Comparison of ENCODE assay signal across 26 cellular contexts in genomic region chr17:73452056-73452455, GRCh38.
"Had no signal": no experiment of that assay in that cellular context is flagged by ENCODE, and none has a peak within 500 bp of the region (broad histone marks: within the 10 kb centered on the region; RNA-seq: fewer than 3 reads in every experiment).

No MANE protein-coding gene starts in this region.

- H3K27me3 Mint-ChIP-seq: activated CD4-positive, alpha-beta memory T cell treated with anti-CD3 and anti-CD28 coated beads for 36 hours; activated CD4-positive, alpha-beta T cell treated with anti-CD3 and anti-CD28 coated beads for 36 hours; activated CD4-positive, alpha-beta T cell treated with anti-CD3 and anti-CD28 coated beads, Interleukin-2, amount 10 ng/mL, durations not matched to agents 24 days and 14 days; activated naive CD8-positive, alpha-beta T cell; activated T-cell treated with anti-CD3 and anti-CD28 coated beads, Interleukin-2, amount 50 U/mL, for 24 hours had no signal

- H3K9me3 Mint-ChIP-seq: activated CD4-positive, alpha-beta T cell treated with anti-CD3 and anti-CD28 coated beads, Interleukin-2, amount 10 ng/mL, durations not matched to agents 24 days and 14 days; activated T-cell treated with anti-CD3 and anti-CD28 coated beads, Interleukin-2, amount 50 U/mL, for 24 hours had no signal

- H3K4me1 Mint-ChIP-seq: activated CD4-positive, alpha-beta T cell treated with anti-CD3 and anti-CD28 coated beads for 36 hours; activated CD4-positive, alpha-beta T cell treated with anti-CD3 and anti-CD28 coated beads, Interleukin-2, amount 10 ng/mL, durations not matched to agents 24 days and 14 days had no signal

- H3K4me3 Mint-ChIP-seq: activated CD4-positive, alpha-beta memory T cell treated with anti-CD3 and anti-CD28 coated beads for 36 hours; activated CD4-positive, alpha-beta T cell treated with anti-CD3 and anti-CD28 coated beads for 36 hours; activated CD4-positive, alpha-beta T cell treated with anti-CD3 and anti-CD28 coated beads, Interleukin-2, amount 10 ng/mL, durations not matched to agents 24 days and 14 days; activated naive CD8-positive, alpha-beta T cell; activated T-cell treated with anti-CD3 and anti-CD28 coated beads, Interleukin-2, amount 50 U/mL, for 24 hours; activated T-cell treated with anti-CD3 and anti-CD28 coated beads, Interleukin-2, amount 50 U/mL, for 72 hours; effector memory CD8-positive, alpha-beta T cell had no signal

- H3K36me3 Mint-ChIP-seq: activated CD4-positive, alpha-beta memory T cell treated with anti-CD3 and anti-CD28 coated beads for 36 hours had no signal

- H3K27ac Mint-ChIP-seq: activated CD4-positive, alpha-beta memory T cell treated with anti-CD3 and anti-CD28 coated beads for 36 hours; activated CD4-positive, alpha-beta T cell treated with anti-CD3 and anti-CD28 coated beads for 36 hours; activated CD4-positive, alpha-beta T cell treated with anti-CD3 and anti-CD28 coated beads, Interleukin-2, amount 10 ng/mL, durations not matched to agents 24 days and 14 days; activated naive CD8-positive, alpha-beta T cell; activated T-cell treated with anti-CD3 and anti-CD28 coated beads, Interleukin-2, amount 50 U/mL, for 24 hours; activated T-cell treated with anti-CD3 and anti-CD28 coated beads, Interleukin-2, amount 50 U/mL, for 72 hours; effector memory CD8-positive, alpha-beta T cell had no signal

- ATAC-seq: activated CD4-positive, alpha-beta T cell treated with anti-CD3 and anti-CD28 coated beads for 36 hours; activated T-cell treated with anti-CD3 and anti-CD28 coated beads, Interleukin-2, amount 50 U/mL, for 72 hours; effector memory CD8-positive, alpha-beta T cell; foreskin keratinocyte; gastrocnemius medialis; heart left ventricle had no signal

- DNase-seq: activated CD4-positive, alpha-beta memory T cell treated with anti-CD3 and anti-CD28 coated beads for 36 hours; activated CD4-positive, alpha-beta T cell treated with anti-CD3 and anti-CD28 coated beads for 36 hours; activated CD4-positive, alpha-beta T cell treated with anti-CD3 and anti-CD28 coated beads, Interleukin-2, amount 10 ng/mL, durations not matched to agents 24 days and 14 days; activated CD4-positive, CD25-positive, alpha-beta regulatory T cell; activated CD4-positive, CD25-positive, alpha-beta regulatory T cell treated with anti-CD3 and anti-CD28 coated beads, Interleukin-2, amount 50 U/mL, for 72 hours; activated CD8-positive, alpha-beta memory T cell treated with anti-CD3 and anti-CD28 coated beads, Interleukin-2, amount 50 U/mL, for 48 hours; activated effector memory CD4-positive, alpha-beta T cell treated with Interleukin-2 at 50 U/mL for 16 hours; activated gamma-delta T cell treated with Interleukin-2 at 50 U/mL for 16 hours; activated naive CD4-positive, alpha-beta T cell treated with anti-CD3 and anti-CD28 coated beads, Interleukin-2, amount 50 U/mL, for 16 hours; activated naive CD4-positive, alpha-beta T cell treated with Interleukin-2 at 50 U/mL for 16 hours; activated T-cell treated with anti-CD3 and anti-CD28 coated beads for 4 hours; activated T-cell treated with anti-CD3 and anti-CD28 coated beads, Interleukin-2, amount 50 U/mL, for 24 hours; activated T-cell treated with anti-CD3 and anti-CD28 coated beads, Interleukin-2, amount 50 U/mL, for 72 hours; amniotic stem cell; anterior cingulate cortex; brain microvascular endothelial cell; cortex of kidney; dermis blood vessel endothelial cell; effector CD4-positive, alpha-beta T cell; effector memory CD8-positive, alpha-beta T cell; foreskin keratinocyte; gastrocnemius medialis; glutamatergic neuron; heart left ventricle; T-helper 2 cell had no signal
